ENCODE assay signal across 27 cellular contexts in genomic region chr5:72456391-72457060, GRCh38. TPM values are rescaled to one million over a fixed set of nuclear protein-coding genes. Genes with fewer than 3 reads are reported as not detected.
DNase-seq lines count a peak whose midpoint lies in the region; ATAC-seq, FAIRE-seq and TF ChIP-seq lines count a peak whose summit lies in the region.
"Had no signal": no experiment of that assay in that cellular context is flagged by ENCODE, and none has a peak within 500 bp of the region (broad histone marks: within the 10 kb centered on the region; RNA-seq: fewer than 3 reads in every experiment).

No MANE protein-coding gene starts in this region.

- H2AFZ ChIP-seq in HepG2 (ENCODE audit: low read length), result no peak overlapping the region

- peaks cover 28 to 83% (median 64%) of the 10 kb centered on the region in 9 donors for H3K4me1 ChIP-seq in heart right ventricle
- H3K4me1 ChIP-seq in HepG2 (ENCODE audit: insufficient read depth, low read length), result no peaks in the 10 kb centered on the region

- intact Hi-C loops in heart right ventricle (cut with DNase I), result loop anchor here in 4 of 10 donors (5.0 to 10.0 kb wide), 5 partner anchors 36 to 89 kb away; partner anchors contain the start of gene ZNF366 (in 1 of the 4)
- intact Hi-C loops in Right ventricle myocardium superior (cut with DNase I), result no loop called here
- intact Hi-C loops in HepG2 (cut with micrococcal nuclease; ENCODE audit: unreplicated experiment), result no loop called here

- no peak for TF ChIP-seq POLR2A in HepG2 (IDR thresholded peaks at IDR 0.05; ENCODE audit: insufficient read depth in 1 of 2, low read depth in 2 of 2, low read length in 2 of 2)

- in situ Hi-C loops in HepG2 (cut with HindIII; ENCODE audit: extremely low pct_ligation_motif_present, low pct_unique_long_range_greater_than_20kb), result no loop called here

- H3K27ac ChIP-seq in heart right ventricle, result peak overlapping the region in 9 of 10 donors; percentile 0 to 99 (median 92)
- no peak overlapping the region for H3K27ac ChIP-seq in HepG2 (ENCODE audit: extremely low read length, insufficient read depth, low read length)
- H3K27ac ChIP-seq: Peyer's patch, SK-N-MC had no signal

- TF ChIP-seq CTCF in heart right ventricle (IDR thresholded peaks at IDR 0.05) (no peak), HepG2 (CRISPR knock-in tag; IDR thresholded peaks at IDR 0.05) (no peak)

- H3K9me3 ChIP-seq in heart right ventricle (no peaks in the 10 kb centered on the region), HepG2 (ENCODE audit: low read length) (no peaks in the 10 kb centered on the region)
- H3K9me3 ChIP-seq: Peyer's patch had no signal

- POLR2A ChIA-PET in HepG2 (lab: Yijun Ruan, JAX), result no interaction called here

- no peak for TF ChIP-seq EP300 in HepG2 (IDR thresholded peaks at IDR 0.05; ENCODE audit: low read depth in 2 of 2, low read length in 2 of 2)
- no peak for TF ChIP-seq EP300 in HepG2 (CRISPR knock-in tag; IDR thresholded peaks at IDR 0.05; ENCODE audit: borderline replicate concordance)

- FAIRE-seq in HepG2 (lab: Jason Lieb, UNC), result no peak
- FAIRE-seq: GM19239, H54 had no signal

- no peak for DNase-seq in heart right ventricle
- DNase-seq in Right ventricle myocardium superior, result no peak
- peak; percentile 9 for DNase-seq in NCI-H82 treated with DMSO at 0.1 percent for 48 hours (lab: John Stamatoyannopoulos, UW; ENCODE audit: unreplicated experiment)
- peak; percentile 56 for DNase-seq in myocyte (ENCODE audit: low read depth)
- no peak for DNase-seq in NCI-H2227 (lab: John Stamatoyannopoulos, UW; ENCODE audit: unreplicated experiment)
- no peak for DNase-seq in HepG2 (ENCODE audit: low spot score)
- DNase-seq in stimulated activated CD4-positive, alpha-beta T cell treated with anti-CD3 and anti-CD28 coated beads, Interleukin-4, amount 100 ng/mL, for 4 hours, result no peak
- DNase-seq: AML-193; C1 segment of cervical spinal cord; CD8-positive, alpha-beta T cell; GDM1; NCI-H1092; NCI-H1436; NCI-H187 treated with DMSO at 0.1 percent for 48 hours; NCI-H2107; NCI-H226; NCI-H510A treated with DMSO at 0.1 percent for 48 hours; NCI-H774; Peyer's patch; SHP77 had no signal

- H3K36me3 ChIP-seq in heart right ventricle (peaks cover 0 to 61% (median 0%) of the 10 kb centered on the region in 9 donors), HepG2 (replicated peaks in 1 of 2; ENCODE audit: control insufficient read depth in 1 of 2, insufficient read depth in 2 of 2, low read length in 2 of 2) (no peaks in the 10 kb centered on the region)
- H3K36me3 ChIP-seq: Peyer's patch had no signal

- H3K4me3 ChIP-seq in heart right ventricle (no peak overlapping the region), HepG2 (replicated peaks in 1 of 3; ENCODE audit: insufficient read depth in 1 of 3, low read depth in 2 of 3, low read length in 3 of 3) (no peak overlapping the region)
- H3K4me3 ChIP-seq: Peyer's patch, SK-N-MC had no signal

- H3K27me3 ChIP-seq in heart right ventricle, result no peaks in the 10 kb centered on the region
- H3K27me3 ChIP-seq in HepG2 (ENCODE audit: control insufficient read depth in 1 of 2, insufficient read depth in 2 of 2, low read length in 2 of 2), result peaks cover 0 to 13% of the 10 kb centered on the region in 2 experiments; a peak in 3 of 5 replicates
- H3K27me3 ChIP-seq: Peyer's patch had no signal

- BruUV-seq in HepG2 (replicated peaks; lab: Mats Ljungman, UMichigan), result no TSS peak

- no peak overlapping the region for H3K4me2 ChIP-seq in HepG2 (ENCODE audit: low read depth, low read length)

- CTCF ChIA-PET in HepG2 (lab: Yijun Ruan, JAX; ENCODE audit: low intra/inter-chr PET ratio, low total read pairs), result no interaction called here

- no peaks in the 10 kb centered on the region for H3K79me2 ChIP-seq in HepG2 (ENCODE audit: insufficient read depth, low read length)

- H3K9ac ChIP-seq in HepG2 (ENCODE audit: insufficient read depth, low read depth, low read length), result no peak overlapping the region

- no peak for TF ChIP-seq RAD21 in HepG2 (CRISPR knock-in tag; IDR thresholded peaks at IDR 0.05)

- H4K20me1 ChIP-seq in HepG2 (ENCODE audit: insufficient read depth, low read length), result no peaks in the 10 kb centered on the region

- 93 to 96% methylated on average over 8 of the region's 8 CpGs for WGBS in heart right ventricle, 2 donors
- WGBS in HepG2 (ENCODE audit: low lambda C conversion rate), result 25% methylated on average over 4 of the region's 8 CpGs

- ATAC-seq in heart right ventricle, result no peak
- ATAC-seq in Right ventricle myocardium superior (ENCODE audit: poor library complexity), result no peak
- ATAC-seq in HepG2, result no peak
- ATAC-seq: CD8-positive, alpha-beta T cell had no signal

TF ChIP-seq in HepG2, 621 proteins besides CTCF, POLR2A, EP300 and RAD21 (continues in another document):
- no peak for TF ChIP-seq PATZ1 (CRISPR knock-in tag; IDR thresholded peaks at IDR 0.05)
- no peak for TF ChIP-seq RBM22 (optimal IDR thresholded peaks at IDR 0.05; ENCODE audit: low read length)
- TF ChIP-seq ZBTB42 (CRISPR knock-in tag; IDR thresholded peaks at IDR 0.05), result no peak

RNA-seq across cellular contexts. Expression of gene ZNF366, which starts 50.7 kb away (rescaled TPM):
- total RNA-seq in heart right ventricle (10 to 100 TPM in 2 of 10 donors, 1 to 10 TPM in 8; 3.8 to 10.5 (median 5.4) TPM), Right ventricle myocardium superior (8.0 TPM), myocyte (0.31 and 1.4 TPM in 2 replicates), HepG2 (2016; rRNA removed; fragmentation: Illumina TruSeq; extraction: Trizol) (not detected in 2 replicates)
- polyA plus RNA-seq in heart right ventricle (1 to 10 TPM; 1.7 to 2.5 TPM), HepG2 (2011; rRNA removed) (not detected in 2 replicates)
- polyA plus RNA-seq in myocyte (2012), result 0.43 TPM
- not detected in 2 replicates for total RNA-seq in HepG2 (2016; cell fraction: cytosol; rRNA removed; fragmentation: Illumina TruSeq; extraction: Trizol; ENCODE audit: low read depth)
- not detected in 2 replicates for total RNA-seq in HepG2 (2016; cell fraction: insoluble cytoplasmic fraction; rRNA removed; fragmentation: Illumina TruSeq; extraction: Trizol)
- total RNA-seq in HepG2 (2016; cell fraction: membrane; rRNA removed; fragmentation: Illumina TruSeq; extraction: Trizol), result not detected in 2 replicates
- total RNA-seq in HepG2 (2016; cell fraction: nucleus; rRNA removed; fragmentation: Illumina TruSeq; extraction: Trizol), result not detected in 2 replicates
- polyA plus RNA-seq in HepG2 (2011; cell fraction: cytosol; rRNA removed), result not detected in 2 replicates
- polyA plus RNA-seq in HepG2 (2011; cell fraction: nucleus; rRNA removed), result not detected in 2 replicates
- polyA plus RNA-seq in HepG2 (2012), result not detected in 2 replicates
- polyA plus RNA-seq in HepG2 (2016; cell fraction: cytosol; fragmentation: Illumina TruSeq; extraction: Trizol; ENCODE audit: low read depth), result not detected in 2 replicates
- not detected in 2 replicates for polyA plus RNA-seq in HepG2 (2016; cell fraction: insoluble cytoplasmic fraction; fragmentation: Illumina TruSeq; extraction: Trizol; ENCODE audit: low read depth)
- not detected in 2 replicates for polyA plus RNA-seq in HepG2 (2016; cell fraction: membrane; fragmentation: Illumina TruSeq; extraction: Trizol; ENCODE audit: low read depth)
- not detected in 2 replicates for polyA plus RNA-seq in HepG2 (2016; cell fraction: nucleus; fragmentation: Illumina TruSeq; extraction: Trizol; ENCODE audit: insufficient read depth, low read depth)
- polyA minus RNA-seq in HepG2 (2011; rRNA and poly(A)+ RNA removed; ENCODE audit: low replicate concordance), result not detected in 2 replicates
- not detected in 2 replicates for polyA minus RNA-seq in HepG2 (2011; cell fraction: cytosol; rRNA and poly(A)+ RNA removed)
- not detected in 2 replicates for polyA minus RNA-seq in HepG2 (2011; cell fraction: nucleus; rRNA and poly(A)+ RNA removed)
- total RNA-seq: A172; CD8-positive, alpha-beta T cell; Daoy; OCI-LY7 had no signal
- polyA plus RNA-seq: AG04450 had no signal

Comparison
In these comparisons a context has a peak if more than half of its experiments do, and no peak if none do; other contexts are left out.
1. DNase-seq: peak in NCI-H82 treated with DMSO at 0.1 percent for 48 hours (single experiment) and myocyte (single experiment); none in heart right ventricle (0 of 2), Right ventricle myocardium superior (single experiment), NCI-H2227 (single experiment), HepG2 (single experiment) and stimulated activated CD4-positive, alpha-beta T cell treated with anti-CD3 and anti-CD28 coated beads, Interleukin-4, amount 100 ng/mL, for 4 hours (0 of 2).